Comparison of ENCODE assay signal across 1 cellular context in the genomic region with DNA sequence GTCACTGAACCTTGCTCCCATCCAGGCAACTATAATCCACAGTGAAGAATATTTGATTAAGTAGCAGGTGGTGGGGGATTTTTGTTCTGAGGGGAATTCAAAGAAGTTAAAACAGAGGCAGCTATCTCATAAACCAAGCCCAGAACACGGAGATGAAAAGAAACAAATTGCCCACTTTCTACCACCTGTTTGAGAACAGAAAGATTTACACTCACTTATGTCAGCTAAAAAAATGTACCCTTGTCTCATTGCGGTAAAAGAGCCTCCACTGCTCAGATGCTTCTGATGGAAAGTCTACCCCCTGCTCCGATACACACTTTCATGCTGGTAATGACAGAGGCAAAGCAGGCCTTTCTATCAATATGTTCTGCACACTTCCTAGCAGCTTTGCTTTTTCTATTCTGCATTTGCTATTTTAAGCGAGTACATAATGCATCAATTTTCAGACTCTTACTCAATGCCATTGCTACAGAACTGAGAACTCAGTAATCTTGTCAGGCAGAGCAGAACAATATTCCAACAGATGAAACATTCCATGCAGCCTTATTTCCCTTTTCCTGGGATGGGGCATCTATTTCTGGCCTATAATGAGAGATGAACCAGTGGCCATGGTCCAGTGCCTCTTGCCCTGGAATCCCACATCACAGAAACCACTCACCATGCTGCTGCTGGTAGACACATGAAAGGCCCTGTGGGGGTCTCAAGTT.
TF ChIP-seq lines count a peak whose summit lies in the region.

No MANE protein-coding gene starts in this region.

TF ChIP-seq in endothelial cell of umbilical vein, 7 proteins besides CTCF, POLR2A, EP300 and RAD21 (continued from another document):
- TF ChIP-seq EZH2 (IDR thresholded peaks at IDR 0.05; ENCODE audit: borderline replicate concordance, low read depth, low read length, severe bottlenecking) (no peak), FOS (IDR thresholded peaks at IDR 0.05; ENCODE audit: borderline replicate concordance, insufficient read depth, low read length) (no peak), GATA2 (IDR thresholded peaks at IDR 0.05; ENCODE audit: insufficient read depth, insufficient read length, low read depth, low read length) (no peak)
